Comparison of ENCODE assay signal across 1 cellular context in the genomic region with DNA sequence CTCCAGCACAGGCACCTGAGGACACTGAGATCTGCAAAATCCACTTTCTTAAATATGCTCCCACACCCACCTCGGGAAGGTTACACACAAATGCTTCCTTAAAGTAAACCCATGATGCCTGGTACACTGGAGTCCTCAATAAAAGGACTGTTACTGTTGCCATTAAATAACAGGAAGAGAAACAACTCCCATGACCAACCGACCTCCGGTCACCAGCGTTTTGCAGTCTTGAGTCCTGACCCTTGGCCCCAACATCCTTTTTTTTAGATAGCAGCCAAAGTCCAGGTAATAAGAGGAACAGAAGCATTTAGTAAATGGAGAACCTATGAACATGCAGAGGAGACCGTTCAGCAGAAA.
TF ChIP-seq lines count a peak whose summit lies in the region.

No MANE protein-coding gene starts in this region.

TF ChIP-seq in IMR-90, 13 proteins besides CTCF, POLR2A, EP300 and RAD21 (continued from another document):
- TF ChIP-seq MXI1 (IDR thresholded peaks at IDR 0.05; ENCODE audit: borderline replicate concordance, low read depth, low read length): no peak
- no peak for TF ChIP-seq RFX5 (IDR thresholded peaks at IDR 0.05; ENCODE audit: low read depth, low read length)
- TF ChIP-seq CEBPB (IDR thresholded peaks at IDR 0.05; ENCODE audit: low read depth, low read length): no peak
- TF ChIP-seq FOS (IDR thresholded peaks at IDR 0.05; ENCODE audit: low read depth, low read length): no peak
- TF ChIP-seq MAFK (IDR thresholded peaks at IDR 0.05; ENCODE audit: low read depth, low read length): no peak
- no peak for TF ChIP-seq MAZ (IDR thresholded peaks at IDR 0.05; ENCODE audit: borderline replicate concordance, low read depth, low read length)
- TF ChIP-seq BHLHE40 (IDR thresholded peaks at IDR 0.05; ENCODE audit: low read depth, low read length): no peak
- TF ChIP-seq, protein P1, sequence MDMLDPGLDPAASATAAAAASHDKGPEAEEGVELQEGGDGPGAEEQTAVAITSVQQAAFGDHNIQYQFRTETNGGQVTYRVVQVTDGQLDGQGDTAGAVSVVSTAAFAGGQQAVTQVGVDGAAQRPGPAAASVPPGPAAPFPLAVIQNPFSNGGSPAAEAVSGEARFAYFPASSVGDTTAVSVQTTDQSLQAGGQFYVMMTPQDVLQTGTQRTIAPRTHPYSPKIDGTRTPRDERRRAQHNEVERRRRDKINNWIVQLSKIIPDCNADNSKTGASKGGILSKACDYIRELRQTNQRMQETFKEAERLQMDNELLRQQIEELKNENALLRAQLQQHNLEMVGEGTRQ (IDR thresholded peaks at IDR 0.05; ENCODE audit: low read depth, low read length): no peak
- TF ChIP-seq SMC3 (IDR thresholded peaks at IDR 0.05; ENCODE audit: low read depth, low read length): no peak
- TF ChIP-seq RCOR1 (IDR thresholded peaks at IDR 0.05; ENCODE audit: insufficient replicate concordance, low read length): no peak
